ENCODE assay signal across 10 cellular contexts in the genomic region with DNA sequence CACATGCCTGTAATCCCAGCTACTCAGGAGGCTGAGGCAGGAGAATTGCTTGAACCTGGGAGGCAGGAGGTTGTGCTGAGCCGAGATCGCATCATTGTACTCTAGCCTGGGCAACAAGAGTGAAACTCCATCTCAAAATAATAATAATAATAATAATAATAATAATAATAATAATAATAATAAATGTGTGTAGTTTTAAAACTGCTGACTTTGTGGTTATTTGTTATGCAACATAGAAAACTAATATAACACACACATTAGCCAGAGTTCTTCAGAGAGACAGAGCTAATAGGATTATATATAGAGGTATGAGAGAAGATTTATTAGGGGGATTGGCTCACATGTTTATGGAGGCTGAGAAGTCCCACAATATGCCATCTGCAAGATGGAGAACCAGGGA. TPM values are rescaled to one million over a fixed set of nuclear protein-coding genes. Genes with fewer than 3 reads are reported as not detected.
"Had no signal": no experiment of that assay in that cellular context is flagged by ENCODE, and none has a peak within 500 bp of the region (broad histone marks: within the 10 kb centered on the region; RNA-seq: fewer than 3 reads in every experiment).

No MANE protein-coding gene starts in this region.

RNA-seq across cellular contexts. Expression of gene GUCA1A, which starts 3.4 kb away (rescaled TPM):
- total RNA-seq: activated CD4-positive, alpha-beta memory T cell treated with anti-CD3 and anti-CD28 coated beads, Interleukin-2, amount 10 ng/mL, durations not matched to agents 7 days and 5 days; activated CD4-positive, alpha-beta T cell treated with anti-CD3 and anti-CD28 coated beads for 36 hours; activated CD4-positive, alpha-beta T cell treated with anti-CD3 and anti-CD28 coated beads, Interleukin-2, amount 10 ng/mL, durations not matched to agents 7 days and 5 days; activated CD8-positive, alpha-beta memory T cell treated with anti-CD3 and anti-CD28 coated beads, Interleukin-2, amount 10 ng/mL, durations not matched to agents 7 days and 5 days; activated CD8-positive, alpha-beta T cell treated with anti-CD3 and anti-CD28 coated beads, Interleukin-2, amount 10 ng/mL, durations not matched to agents 7 days and 5 days; activated naive CD8-positive, alpha-beta T cell treated with anti-CD3 and anti-CD28 coated beads, Interleukin-2, amount 10 ng/mL, durations not matched to agents 7 days and 5 days; body of pancreas; breast epithelium; cardiac septum had no signal

RNA-seq across cellular contexts. Expression of gene GUCA1B, which starts 25.0 kb away (rescaled TPM):
- total RNA-seq: body of pancreas had no signal

RNA-seq across cellular contexts. Expression of gene C6orf132, which starts 27.4 kb away (rescaled TPM):
- total RNA-seq: cerebellum had no signal
